Comparison of ENCODE assay signal across 14 cellular contexts in genomic region chr17:58576679-58577367, GRCh38.
DNase-seq lines count a peak whose midpoint lies in the region; TF ChIP-seq lines count a peak whose summit lies in the region.
"Had no signal": no experiment of that assay in that cellular context is flagged by ENCODE, and none has a peak within 500 bp of the region (broad histone marks: within the 10 kb centered on the region; RNA-seq: fewer than 3 reads in every experiment).

No MANE protein-coding gene starts in this region.

- WGBS in endodermal cell (ENCODE audit: insufficient coverage in 1 of 2, insufficient read length in 1 of 2), 2 experiments = 61 to 70% methylated on average over 2 to 3 of the region's 3 CpGs

- no peaks in the 10 kb centered on the region for H3K27me3 Mint-ChIP-seq in endodermal cell (ENCODE audit: insufficient read depth)
- H3K27me3 Mint-ChIP-seq: activated CD8-positive, alpha-beta T cell treated with anti-CD3 and anti-CD28 coated beads for 36 hours; stimulated activated naive CD8-positive, alpha-beta T cell treated with anti-CD3 and anti-CD28 coated beads, Interleukin-15, Interleukin-2, amounts not matched to agents 100 ng/mL and 50 ng/mL, for 24 hours; T-cell had no signal

- peak overlapping the region; percentile 89 for H3K27ac ChIP-seq in caudate nucleus (ENCODE audit: low read depth, low read length)
- H3K27ac ChIP-seq in endodermal cell (ENCODE audit: low read depth, low read length) = no peak overlapping the region
- H3K27ac ChIP-seq: VCaP had no signal

- H3K4me1 Mint-ChIP-seq in endodermal cell = peaks cover 11% of the 10 kb centered on the region
- H3K4me1 Mint-ChIP-seq: T-cell had no signal

- H3K27me3 ChIP-seq in endodermal cell (ENCODE audit: control insufficient read depth, insufficient read depth, low read length, poor library complexity, severe bottlenecking) = no peaks in the 10 kb centered on the region

- no peak overlapping the region for H3K27ac Mint-ChIP-seq in endodermal cell
- H3K27ac Mint-ChIP-seq: activated CD8-positive, alpha-beta T cell treated with anti-CD3 and anti-CD28 coated beads for 36 hours; activated T-helper 1 cell treated with anti-CD3 and anti-CD28 coated beads, Interleukin-12 subunit alpha, Interleukin-12 subunit beta, Interleukin-2, Interleukin-4 antibody, amounts not matched to agents 30 ng/mL and 10 ng/mL and 1 ng/mL, durations not matched to agents 14 hours and 24 hours and 36 hours; stimulated activated naive CD8-positive, alpha-beta T cell treated with anti-CD3 and anti-CD28 coated beads, Interleukin-15, Interleukin-2, amounts not matched to agents 100 ng/mL and 50 ng/mL, for 24 hours; T-cell had no signal

- no peak overlapping the region for H3K4me3 ChIP-seq in endodermal cell (ENCODE audit: low read length)

- no peaks in the 10 kb centered on the region for H3K4me1 ChIP-seq in endodermal cell (ENCODE audit: control insufficient read depth, insufficient read depth, low read length)

- H3K9me3 ChIP-seq in endodermal cell (ENCODE audit: control insufficient read depth, low read length) = no peaks in the 10 kb centered on the region

- DNase-seq in DMS53 treated with DMSO at 0.1 percent for 48 hours (lab: John Stamatoyannopoulos, UW; ENCODE audit: unreplicated experiment) (peak; percentile 65), HT1080 (ENCODE audit: low read depth) (peak; percentile 38), caudate nucleus (lab: John Stamatoyannopoulos, UW) (no peak), myocyte (ENCODE audit: low read depth) (peak; percentile 82), posterior cingulate gyrus (no peak), endodermal cell (no peak), GM13976 (ENCODE audit: low spot score) (no peak)
- DNase-seq in activated CD4-positive, alpha-beta T cell treated with anti-CD3 and anti-CD28 coated beads for 4 hours = no peak

- TF ChIP-seq CTCF in endodermal cell (conservative IDR thresholded peaks at IDR 0.05) (no peak), GM13976 (IDR thresholded peaks at IDR 0.05; ENCODE audit: borderline replicate concordance, control extremely low read depth, extremely low read depth, insufficient read depth, missing control alignments) (no peak)

- no peaks in the 10 kb centered on the region for H3K36me3 ChIP-seq in endodermal cell (ENCODE audit: control insufficient read depth, insufficient read depth, low read length)

- no peak overlapping the region for H3K9ac ChIP-seq in endodermal cell (ENCODE audit: extremely low read depth, low read length, poor library complexity, severe bottlenecking)

- in situ Hi-C loops in GM13976 (cut with MboI; ENCODE audit: low sequenced_read_pairs, unreplicated experiment) = loop anchor here (25.0 kb wide), 1 partner anchor 435 kb away; no protein-coding TSS in a partner anchor

- intact Hi-C loops in posterior cingulate gyrus (cut with DNase I) = loop anchor here (5.0 kb wide), 1 partner anchor 50 kb away; no protein-coding TSS in a partner anchor

- no peaks in the 10 kb centered on the region for H3K9me3 Mint-ChIP-seq in endodermal cell
- H3K9me3 Mint-ChIP-seq: activated CD8-positive, alpha-beta T cell treated with anti-CD3 and anti-CD28 coated beads for 36 hours; activated T-helper 1 cell treated with anti-CD3 and anti-CD28 coated beads, Interleukin-12 subunit alpha, Interleukin-12 subunit beta, Interleukin-2, Interleukin-4 antibody, amounts not matched to agents 30 ng/mL and 10 ng/mL and 1 ng/mL, durations not matched to agents 14 hours and 24 hours and 36 hours; neural crest cell; stimulated activated naive CD8-positive, alpha-beta T cell treated with anti-CD3 and anti-CD28 coated beads, Interleukin-15, Interleukin-2, amounts not matched to agents 100 ng/mL and 50 ng/mL, for 24 hours; T-cell had no signal

- H3K4me3 Mint-ChIP-seq in endodermal cell = no peak overlapping the region
- H3K4me3 Mint-ChIP-seq: activated CD8-positive, alpha-beta T cell treated with anti-CD3 and anti-CD28 coated beads for 36 hours; activated T-helper 1 cell treated with anti-CD3 and anti-CD28 coated beads, Interleukin-12 subunit alpha, Interleukin-12 subunit beta, Interleukin-2, Interleukin-4 antibody, amounts not matched to agents 30 ng/mL and 10 ng/mL and 1 ng/mL, durations not matched to agents 14 hours and 24 hours and 36 hours; neural crest cell; stimulated activated naive CD8-positive, alpha-beta T cell treated with anti-CD3 and anti-CD28 coated beads, Interleukin-15, Interleukin-2, amounts not matched to agents 100 ng/mL and 50 ng/mL, for 24 hours; T-cell had no signal

- H3K36me3 Mint-ChIP-seq in endodermal cell (ENCODE audit: low read depth) = no peaks in the 10 kb centered on the region
- H3K36me3 Mint-ChIP-seq: T-cell had no signal

Comparison
In these comparisons a context has a peak if more than half of its experiments do, and no peak if none do; other contexts are left out.
1. DNase-seq: peak in DMS53 treated with DMSO at 0.1 percent for 48 hours (single experiment), HT1080 (single experiment) and myocyte (single experiment); none in caudate nucleus (0 of 61), activated CD4-positive, alpha-beta T cell treated with anti-CD3 and anti-CD28 coated beads for 4 hours (0 of 2), posterior cingulate gyrus (0 of 10), endodermal cell (single experiment) and GM13976 (single experiment).